Comparison of ENCODE assay signal across 23 cellular contexts in the genomic region with DNA sequence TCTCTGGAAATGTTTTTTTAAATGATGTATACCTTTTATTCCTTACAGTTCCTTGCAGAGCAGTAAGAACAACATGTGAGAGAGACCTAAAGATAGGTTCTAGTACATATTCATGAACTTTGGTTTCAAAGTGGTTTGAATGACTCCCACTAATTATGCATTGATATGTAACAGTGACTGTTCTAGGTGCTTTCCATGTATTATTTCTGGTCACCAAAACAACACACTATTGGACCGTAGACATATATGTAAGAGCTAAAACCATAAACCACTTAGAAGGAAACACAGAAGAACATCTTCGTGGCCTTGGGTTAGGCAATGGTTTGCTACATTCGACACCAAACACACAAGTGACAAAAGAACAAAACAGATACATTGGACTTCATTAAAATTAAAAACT. TPM values are rescaled to one million over a fixed set of nuclear protein-coding genes. Genes with fewer than 3 reads are reported as not detected.
"Had no signal": no experiment of that assay in that cellular context is flagged by ENCODE, and none has a peak within 500 bp of the region (broad histone marks: within the 10 kb centered on the region; RNA-seq: fewer than 3 reads in every experiment).

No MANE protein-coding gene starts in this region.

- H3K4me3 Mint-ChIP-seq: naive thymus-derived CD4-positive, alpha-beta T cell; natural killer cell treated with Interleukin-12 subunit alpha and Interleukin-12 subunit beta and Interleukin-15 and Interleukin-18, amount 100 ng/mL, for 72 hours; stimulated activated naive CD8-positive, alpha-beta T cell treated with anti-CD3 and anti-CD28 coated beads, Interleukin-15, amount 100 ng/mL, for 72 hours had no signal

- H3K27me3 ChIP-seq: hepatocyte, ovary, right atrium auricular region, right lobe of liver, transverse colon, upper lobe of left lung, vagina had no signal

- H3K4me2 ChIP-seq: hepatocyte had no signal

- DNase-seq: islet precursor cell; left ventricle myocardium inferior; mesendoderm; midbrain; mucosa of descending colon; naive thymus-derived CD4-positive, alpha-beta T cell; ovary; right lobe of liver; stimulated activated CD4-positive, alpha-beta T cell treated with anti-CD3 and anti-CD28 coated beads, Interleukin-12 subunit alpha, Interleukin-12 subunit beta, amount 100 ng/mL, for 4 hours; stimulated activated CD4-positive, alpha-beta T cell treated with anti-CD3 and anti-CD28 coated beads, Interleukin-15, amount 100 ng/mL, for 24 hours; stimulated activated CD4-positive, alpha-beta T cell treated with anti-CD3 and anti-CD28 coated beads, Interleukin-2, amount 100 ng/mL, for 24 hours; stimulated activated CD4-positive, alpha-beta T cell treated with anti-CD3 and anti-CD28 coated beads, Interleukin-4, amount 100 ng/mL, for 1 hour; stimulated activated naive CD4-positive, alpha-beta T cell; stimulated activated naive CD8-positive, alpha-beta T cell treated with anti-CD3 and anti-CD28 coated beads, Interleukin-15, amount 100 ng/mL, for 72 hours; substantia nigra; transverse colon; upper lobe of left lung had no signal

- H3K27me3 Mint-ChIP-seq: naive thymus-derived CD4-positive, alpha-beta T cell; natural killer cell treated with Interleukin-12 subunit alpha and Interleukin-12 subunit beta and Interleukin-15 and Interleukin-18, amount 100 ng/mL, for 72 hours; progenitor cell of endocrine pancreas; stimulated activated naive CD8-positive, alpha-beta T cell treated with anti-CD3 and anti-CD28 coated beads, Interleukin-15, amount 100 ng/mL, for 72 hours had no signal

- H3K4me1 ChIP-seq: left ventricle myocardium inferior, right atrium auricular region, right lobe of liver, transverse colon, upper lobe of left lung, vagina had no signal

- H3K79me2 ChIP-seq: hepatocyte had no signal

- ATAC-seq: mucosa of descending colon; naive thymus-derived CD4-positive, alpha-beta T cell; natural killer cell treated with Interleukin-12 subunit alpha and Interleukin-12 subunit beta and Interleukin-15 and Interleukin-18, amount 100 ng/mL, for 72 hours; right lobe of liver; stimulated activated naive CD8-positive, alpha-beta T cell treated with anti-CD3 and anti-CD28 coated beads, Interleukin-15, amount 100 ng/mL, for 72 hours had no signal

- H2AFZ ChIP-seq: hepatocyte had no signal

- H3K27ac Mint-ChIP-seq: naive thymus-derived CD4-positive, alpha-beta T cell; natural killer cell treated with Interleukin-12 subunit alpha and Interleukin-12 subunit beta and Interleukin-15 and Interleukin-18, amount 100 ng/mL, for 72 hours; progenitor cell of endocrine pancreas had no signal

- H3K27ac ChIP-seq: hepatocyte, left ventricle myocardium inferior, ovary, right atrium auricular region, right lobe of liver, transverse colon, upper lobe of left lung, vagina had no signal

- H3K4me1 Mint-ChIP-seq: naive thymus-derived CD4-positive, alpha-beta T cell; stimulated activated naive CD8-positive, alpha-beta T cell treated with anti-CD3 and anti-CD28 coated beads, Interleukin-15, amount 100 ng/mL, for 72 hours had no signal

- H3K9me3 ChIP-seq: mucosa of descending colon, ovary, right atrium auricular region, right lobe of liver, transverse colon, upper lobe of left lung, vagina had no signal

- H3K36me3 ChIP-seq: left ventricle myocardium inferior, ovary, right atrium auricular region, right lobe of liver, transverse colon, upper lobe of left lung, vagina had no signal

- H3K36me3 Mint-ChIP-seq: naive thymus-derived CD4-positive, alpha-beta T cell; natural killer cell treated with Interleukin-12 subunit alpha and Interleukin-12 subunit beta and Interleukin-15 and Interleukin-18, amount 100 ng/mL, for 72 hours had no signal

- H3K4me3 ChIP-seq: hepatocyte, left ventricle myocardium inferior, lung, mucosa of descending colon, ovary, right atrium auricular region, right lobe of liver, transverse colon, upper lobe of left lung, vagina had no signal

RNA-seq across cellular contexts. Expression of gene SOX5, which starts 37.9 kb away (rescaled TPM):
- polyA plus RNA-seq: naive thymus-derived CD4-positive, alpha-beta T cell had no signal
